Comparison of ENCODE assay signal across 23 cellular contexts in genomic region chr14:22596354-22596879, GRCh38. TPM values are rescaled to one million over a fixed set of nuclear protein-coding genes. Genes with fewer than 3 reads are reported as not detected.
"Had no signal": no experiment of that assay in that cellular context is flagged by ENCODE, and none has a peak within 500 bp of the region (broad histone marks: within the 10 kb centered on the region; RNA-seq: fewer than 3 reads in every experiment).

No MANE protein-coding gene starts in this region.

- ATAC-seq: left colon, left ventricle myocardium superior, psoas muscle, sciatic nerve had no signal

- H3K27ac Mint-ChIP-seq: nephron progenitor cell had no signal

- H3K9me3 Mint-ChIP-seq: naive B cell, nephron progenitor cell had no signal

- H3K27me3 ChIP-seq: hepatocyte, uterus had no signal

- H3K9me3 ChIP-seq: neutrophil, psoas muscle, uterus had no signal

- DNase-seq: effector CD4-positive, alpha-beta T cell; foreskin melanocyte; head of caudate nucleus; left colon; left ventricle myocardium superior; mesenchymal stem cell; naive B cell; nephron progenitor cell; psoas muscle; retina; stimulated activated naive CD4-positive, alpha-beta T cell treated with Interleukin-2 at 50 U/mL for 16 hours; trophoblast cell; uterus had no signal

- H3K36me3 Mint-ChIP-seq: naive B cell had no signal

- H3K4me3 Mint-ChIP-seq: nephron progenitor cell had no signal

- H3K27ac ChIP-seq: coronary artery, hepatocyte, neutrophil, psoas muscle, uterus had no signal

RNA-seq across cellular contexts. Expression of gene OR6J1, which starts 47.7 kb away (rescaled TPM):
- total RNA-seq: dermis microvascular lymphatic vessel endothelial cell, kidney epithelial cell, left colon, left ventricle myocardium superior, osteoblast, psoas muscle, sciatic nerve, skeletal muscle tissue had no signal
- polyA plus RNA-seq: esophagus, hepatocyte, lung, psoas muscle had no signal
